ENCODE assay signal across 23 cellular contexts in genomic region chr15:34064443-34064842, GRCh38.
"Had no signal": no experiment of that assay in that cellular context is flagged by ENCODE, and none has a peak within 500 bp of the region (broad histone marks: within the 10 kb centered on the region; RNA-seq: fewer than 3 reads in every experiment).

No MANE protein-coding gene starts in this region.

- H3K27ac ChIP-seq: esophagus muscularis mucosa, gastroesophageal sphincter, left ventricle myocardium inferior, lower lobe of right lung, neutrophil, sigmoid colon, tibial artery, upper lobe of left lung, uterus had no signal

- H3K36me3 ChIP-seq: esophagus muscularis mucosa, gastroesophageal sphincter, left ventricle myocardium inferior, lower lobe of right lung, neutrophil, sigmoid colon, suprapubic skin, tibial artery, upper lobe of left lung, uterus had no signal

- H3K4me1 ChIP-seq: left ventricle myocardium inferior, lower lobe of right lung, tibial artery, uterus had no signal

- FAIRE-seq: colon, endothelial cell of umbilical vein, kidney had no signal

- H3K27me3 ChIP-seq: esophagus muscularis mucosa, gastroesophageal sphincter, neutrophil, sigmoid colon, suprapubic skin, tibial artery, upper lobe of left lung, uterus had no signal

- H3K4me3 ChIP-seq: esophagus muscularis mucosa, gastroesophageal sphincter, left ventricle myocardium inferior, lower lobe of right lung, mucosa of descending colon, sigmoid colon, skin epidermis, suprapubic skin, tibial artery, upper lobe of left lung, uterus had no signal

- H3K9me3 ChIP-seq: esophagus muscularis mucosa, gastroesophageal sphincter, left ventricle myocardium inferior, lower lobe of right lung, mucosa of descending colon, neutrophil, sigmoid colon, suprapubic skin, tibial artery, upper lobe of left lung, uterus had no signal

- DNase-seq: cerebellar nuclear complex; endodermal cell; immature natural killer cell; kidney; left cardiac atrium; left ventricle myocardium inferior; lower lobe of right lung; mucosa of descending colon; naive thymus-derived CD8-positive, alpha-beta T cell; sigmoid colon; stimulated activated CD4-positive, alpha-beta T cell treated with anti-CD3 and anti-CD28 coated beads, Interleukin-2, amount 100 ng/mL, for 24 hours; stimulated activated CD4-positive, alpha-beta T cell treated with anti-CD3 and anti-CD28 coated beads, Interleukin-4, amount 100 ng/mL, for 4 hours; stimulated activated naive CD4-positive, alpha-beta T cell; tibial artery; upper lobe of left lung; uterus had no signal
